Comparison of ENCODE assay signal across 7 cellular contexts in the genomic region with DNA sequence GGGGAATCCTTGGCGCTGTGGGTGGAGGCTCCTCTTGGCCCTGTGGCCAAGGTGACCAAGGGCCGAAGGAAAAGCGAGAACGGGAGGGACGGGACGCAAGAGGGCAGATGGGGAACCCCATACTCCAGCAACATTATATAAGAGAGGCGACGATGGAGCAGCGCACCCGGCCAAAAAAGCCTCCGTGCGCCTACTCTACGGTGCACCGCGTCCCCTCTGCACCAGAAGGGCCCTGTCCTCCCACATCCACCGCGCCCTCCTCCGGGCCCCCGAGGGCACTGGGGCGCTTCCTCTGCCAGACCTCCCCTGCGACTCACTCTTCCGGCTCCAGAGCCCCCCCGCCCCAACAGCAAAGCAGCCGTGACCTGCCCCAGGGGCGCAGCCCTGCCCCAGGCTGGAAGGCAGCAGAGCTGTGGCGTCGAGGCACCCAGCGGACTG.
DNase-seq lines count a peak whose midpoint lies in the region; ATAC-seq and TF ChIP-seq lines count a peak whose summit lies in the region.

No MANE protein-coding gene starts in this region.

- H3K27me3 Mint-ChIP-seq in stimulated activated naive CD8-positive, alpha-beta T cell treated with anti-CD3 and anti-CD28 coated beads, Interleukin-15, amount 100 ng/mL, for 72 hours, result no peaks in the 10 kb centered on the region

- peaks cover 5 to 14% of the 10 kb centered on the region in 2 donors for H3K27me3 ChIP-seq in muscle layer of colon (ENCODE audit: control insufficient read depth in 1 of 2, insufficient read depth in 2 of 2, low read length in 2 of 2)

- H3K4me1 Mint-ChIP-seq in stimulated activated naive CD8-positive, alpha-beta T cell treated with anti-CD3 and anti-CD28 coated beads, Interleukin-15, amount 100 ng/mL, for 72 hours, result peaks cover 68% of the 10 kb centered on the region

- peak; percentile 23 to 86 (median 42) for DNase-seq in T-helper 2 cell
- no peak for DNase-seq in choroid plexus epithelial cell (ENCODE audit: low read depth)
- DNase-seq in stimulated activated naive CD8-positive, alpha-beta T cell treated with anti-CD3 and anti-CD28 coated beads, Interleukin-15, amount 100 ng/mL, for 72 hours, result peak; percentile 85 to 86
- DNase-seq in cortex of kidney (lab: John Stamatoyannopoulos, UW), result no peak

- no peaks in the 10 kb centered on the region for H3K36me3 ChIP-seq in muscle layer of colon (ENCODE audit: insufficient read depth, low read length)

- peak overlapping the region; percentile 99 to 100 for H3K4me3 Mint-ChIP-seq in stimulated activated naive CD8-positive, alpha-beta T cell treated with anti-CD3 and anti-CD28 coated beads, Interleukin-15, amount 100 ng/mL, for 72 hours

- H3K9me3 ChIP-seq in muscle layer of colon (ENCODE audit: low read length), result no peaks in the 10 kb centered on the region

- H3K9ac ChIP-seq in muscle layer of colon (ENCODE audit: low read length), result no peak overlapping the region

- H3K27ac Mint-ChIP-seq in stimulated activated naive CD8-positive, alpha-beta T cell treated with anti-CD3 and anti-CD28 coated beads, Interleukin-15, amount 100 ng/mL, for 72 hours, result peak overlapping the region; percentile 97 to 98

- H3K9me3 Mint-ChIP-seq in stimulated activated naive CD8-positive, alpha-beta T cell treated with anti-CD3 and anti-CD28 coated beads, Interleukin-15, amount 100 ng/mL, for 72 hours, result no peaks in the 10 kb centered on the region

- H3K4me3 ChIP-seq in choroid plexus epithelial cell (ENCODE audit: low read depth, low read length) (peak overlapping the region; percentile 53), muscle layer of colon (ENCODE audit: low read depth in 1 of 2, low read length in 2 of 2) (peak overlapping the region; percentile 29 to 32)

- ATAC-seq in GM18870 (IDR thresholded peaks at IDR 0.05; ENCODE audit: unreplicated experiment) (peak; percentile 26), HG02943 (IDR thresholded peaks at IDR 0.05; ENCODE audit: low read depth, unreplicated experiment) (peak; percentile 40)
- ATAC-seq in stimulated activated naive CD8-positive, alpha-beta T cell treated with anti-CD3 and anti-CD28 coated beads, Interleukin-15, amount 100 ng/mL, for 72 hours, result peak; percentile 82

- TF ChIP-seq CTCF in choroid plexus epithelial cell (conservative IDR thresholded peaks at IDR 0.05; ENCODE audit: low read depth, low read length), result no peak

- no peaks in the 10 kb centered on the region for H3K4me1 ChIP-seq in muscle layer of colon (ENCODE audit: insufficient read depth, low read length)

- no peak overlapping the region for H3K27ac ChIP-seq in muscle layer of colon (ENCODE audit: low read depth, low read length)

Comparison
In these comparisons a context has a peak if more than half of its experiments do, and no peak if none do; other contexts are left out.
1. ATAC-seq: peak in every context shown above with its lines; median percentile 82 in stimulated activated naive CD8-positive, alpha-beta T cell treated with anti-CD3 and anti-CD28 coated beads, Interleukin-15, amount 100 ng/mL, for 72 hours; 40 in HG02943; 26 in GM18870.
2. DNase-seq: peak in T-helper 2 cell (5 of 5) and stimulated activated naive CD8-positive, alpha-beta T cell treated with anti-CD3 and anti-CD28 coated beads, Interleukin-15, amount 100 ng/mL, for 72 hours (2 of 2); none in choroid plexus epithelial cell (single experiment) and cortex of kidney (single experiment).